1 cellular context compared by ENCODE assay signal in the genomic region with DNA sequence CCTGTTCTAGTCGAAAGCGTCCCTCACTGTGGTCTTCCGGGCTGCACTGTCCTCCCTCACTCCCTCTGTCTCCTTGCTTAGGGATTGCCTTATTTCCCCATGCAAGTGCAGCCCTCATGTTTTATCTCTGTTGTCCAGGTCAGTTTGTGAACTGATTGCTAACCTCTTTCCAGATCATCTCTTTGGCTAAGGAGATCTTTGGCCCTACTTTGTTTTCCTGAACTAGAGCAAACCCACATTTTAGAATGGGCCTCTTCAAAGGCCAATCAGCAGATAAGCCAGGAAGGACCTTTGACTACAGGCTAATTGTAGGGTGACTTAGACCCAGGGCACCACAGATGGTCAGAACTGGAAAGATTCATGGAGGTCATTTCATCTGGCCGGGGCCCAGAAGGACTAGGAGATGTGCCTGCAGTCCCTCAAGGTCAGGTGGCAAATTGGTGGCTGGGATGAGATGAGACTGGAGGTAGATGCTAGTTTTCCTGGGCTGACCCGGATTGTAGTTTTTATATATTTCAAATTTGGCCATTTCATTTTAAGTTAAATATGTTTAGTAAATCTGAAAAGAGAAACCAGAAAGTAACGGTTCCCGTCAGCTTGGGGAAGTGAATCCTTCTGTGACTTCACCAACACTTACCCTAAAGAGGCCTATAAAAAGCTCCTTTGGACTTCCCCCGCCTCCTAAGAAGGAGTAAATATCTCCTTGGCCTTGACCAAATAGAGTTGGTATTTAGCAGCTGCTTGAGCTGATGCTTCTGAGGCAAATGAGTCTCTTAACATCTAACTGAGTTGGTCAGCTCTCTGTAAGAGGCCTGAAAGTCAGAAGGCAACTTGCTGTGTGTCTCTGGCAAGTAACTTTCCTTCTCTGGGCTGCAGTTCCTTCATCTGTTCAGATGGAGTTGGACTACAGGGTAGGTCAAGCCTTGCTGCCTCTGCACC.
TF ChIP-seq lines count a peak whose summit lies in the region.

No MANE protein-coding gene starts in this region.

TF ChIP-seq in HepG2, 621 proteins besides CTCF, POLR2A, EP300 and RAD21 (continued from another document and continues in another):
- TF ChIP-seq, protein P1, sequence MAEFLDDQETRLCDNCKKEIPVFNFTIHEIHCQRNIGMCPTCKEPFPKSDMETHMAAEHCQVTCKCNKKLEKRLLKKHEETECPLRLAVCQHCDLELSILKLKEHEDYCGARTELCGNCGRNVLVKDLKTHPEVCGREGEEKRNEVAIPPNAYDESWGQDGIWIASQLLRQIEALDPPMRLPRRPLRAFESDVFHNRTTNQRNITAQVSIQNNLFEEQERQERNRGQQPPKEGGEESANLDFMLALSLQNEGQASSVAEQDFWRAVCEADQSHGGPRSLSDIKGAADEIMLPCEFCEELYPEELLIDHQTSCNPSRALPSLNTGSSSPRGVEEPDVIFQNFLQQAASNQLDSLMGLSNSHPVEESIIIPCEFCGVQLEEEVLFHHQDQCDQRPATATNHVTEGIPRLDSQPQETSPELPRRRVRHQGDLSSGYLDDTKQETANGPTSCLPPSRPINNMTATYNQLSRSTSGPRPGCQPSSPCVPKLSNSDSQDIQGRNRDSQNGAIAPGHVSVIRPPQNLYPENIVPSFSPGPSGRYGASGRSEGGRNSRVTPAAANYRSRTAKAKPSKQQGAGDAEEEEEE (CRISPR knock-in tag; IDR thresholded peaks at IDR 0.05; ENCODE audit: borderline replicate concordance) = no peak
- TF ChIP-seq, protein P2, sequence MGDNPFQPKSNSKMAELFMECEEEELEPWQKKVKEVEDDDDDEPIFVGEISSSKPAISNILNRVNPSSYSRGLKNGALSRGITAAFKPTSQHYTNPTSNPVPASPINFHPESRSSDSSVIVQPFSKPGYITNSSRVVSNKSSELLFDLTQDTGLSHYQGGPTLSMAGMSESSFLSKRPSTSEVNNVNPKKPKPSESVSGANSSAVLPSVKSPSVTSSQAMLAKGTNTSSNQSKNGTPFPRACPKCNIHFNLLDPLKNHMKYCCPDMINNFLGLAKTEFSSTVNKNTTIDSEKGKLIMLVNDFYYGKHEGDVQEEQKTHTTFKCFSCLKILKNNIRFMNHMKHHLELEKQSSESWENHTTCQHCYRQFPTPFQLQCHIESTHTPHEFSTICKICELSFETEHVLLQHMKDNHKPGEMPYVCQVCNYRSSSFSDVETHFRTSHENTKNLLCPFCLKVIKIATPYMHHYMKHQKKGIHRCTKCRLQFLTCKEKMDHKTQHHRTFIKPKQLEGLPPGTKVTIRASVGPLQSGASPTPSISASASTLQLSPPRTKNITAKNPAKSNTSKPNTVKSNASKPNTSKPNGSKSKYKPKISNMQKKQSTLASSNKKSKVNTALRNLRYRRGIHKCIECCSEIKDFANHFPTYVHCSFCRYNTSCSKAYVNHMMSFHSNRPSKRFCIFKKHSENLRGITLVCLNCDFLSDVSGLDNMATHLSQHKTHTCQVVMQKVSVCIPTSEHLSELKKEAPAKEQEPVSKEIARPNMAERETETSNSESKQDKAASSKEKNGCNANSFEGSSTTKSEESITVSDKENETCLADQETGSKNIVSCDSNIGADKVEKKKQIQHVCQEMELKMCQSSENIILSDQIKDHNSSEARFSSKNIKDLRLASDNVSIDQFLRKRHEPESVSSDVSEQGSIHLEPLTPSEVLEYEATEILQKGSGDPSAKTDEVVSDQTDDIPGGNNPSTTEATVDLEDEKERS (CRISPR knock-in tag; IDR thresholded peaks at IDR 0.05) = no peak
- TF ChIP-seq ZNF234 (CRISPR knock-in tag; conservative IDR thresholded peaks at IDR 0.05) (no peak), ZNF530 (CRISPR knock-in tag; IDR thresholded peaks at IDR 0.05; ENCODE audit: low read depth) (no peak)
- TF ChIP-seq, protein P3, sequence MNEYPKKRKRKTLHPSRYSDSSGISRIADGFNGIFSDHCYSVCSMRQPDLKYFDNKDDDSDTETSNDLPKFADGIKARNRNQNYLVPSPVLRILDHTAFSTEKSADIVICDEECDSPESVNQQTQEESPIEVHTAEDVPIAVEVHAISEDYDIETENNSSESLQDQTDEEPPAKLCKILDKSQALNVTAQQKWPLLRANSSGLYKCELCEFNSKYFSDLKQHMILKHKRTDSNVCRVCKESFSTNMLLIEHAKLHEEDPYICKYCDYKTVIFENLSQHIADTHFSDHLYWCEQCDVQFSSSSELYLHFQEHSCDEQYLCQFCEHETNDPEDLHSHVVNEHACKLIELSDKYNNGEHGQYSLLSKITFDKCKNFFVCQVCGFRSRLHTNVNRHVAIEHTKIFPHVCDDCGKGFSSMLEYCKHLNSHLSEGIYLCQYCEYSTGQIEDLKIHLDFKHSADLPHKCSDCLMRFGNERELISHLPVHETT (CRISPR knock-in tag; conservative IDR thresholded peaks at IDR 0.05) = 0 out of 2 replicates have a peak, but pooled peaks have one; percentile 19
- TF ChIP-seq, protein P4, sequence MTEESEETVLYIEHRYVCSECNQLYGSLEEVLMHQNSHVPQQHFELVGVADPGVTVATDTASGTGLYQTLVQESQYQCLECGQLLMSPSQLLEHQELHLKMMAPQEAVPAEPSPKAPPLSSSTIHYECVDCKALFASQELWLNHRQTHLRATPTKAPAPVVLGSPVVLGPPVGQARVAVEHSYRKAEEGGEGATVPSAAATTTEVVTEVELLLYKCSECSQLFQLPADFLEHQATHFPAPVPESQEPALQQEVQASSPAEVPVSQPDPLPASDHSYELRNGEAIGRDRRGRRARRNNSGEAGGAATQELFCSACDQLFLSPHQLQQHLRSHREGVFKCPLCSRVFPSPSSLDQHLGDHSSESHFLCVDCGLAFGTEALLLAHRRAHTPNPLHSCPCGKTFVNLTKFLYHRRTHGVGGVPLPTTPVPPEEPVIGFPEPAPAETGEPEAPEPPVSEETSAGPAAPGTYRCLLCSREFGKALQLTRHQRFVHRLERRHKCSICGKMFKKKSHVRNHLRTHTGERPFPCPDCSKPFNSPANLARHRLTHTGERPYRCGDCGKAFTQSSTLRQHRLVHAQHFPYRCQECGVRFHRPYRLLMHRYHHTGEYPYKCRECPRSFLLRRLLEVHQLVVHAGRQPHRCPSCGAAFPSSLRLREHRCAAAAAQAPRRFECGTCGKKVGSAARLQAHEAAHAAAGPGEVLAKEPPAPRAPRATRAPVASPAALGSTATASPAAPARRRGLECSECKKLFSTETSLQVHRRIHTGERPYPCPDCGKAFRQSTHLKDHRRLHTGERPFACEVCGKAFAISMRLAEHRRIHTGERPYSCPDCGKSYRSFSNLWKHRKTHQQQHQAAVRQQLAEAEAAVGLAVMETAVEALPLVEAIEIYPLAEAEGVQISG (CRISPR knock-in tag; IDR thresholded peaks at IDR 0.05) = peak; percentile 65
- TF ChIP-seq, protein P5, sequence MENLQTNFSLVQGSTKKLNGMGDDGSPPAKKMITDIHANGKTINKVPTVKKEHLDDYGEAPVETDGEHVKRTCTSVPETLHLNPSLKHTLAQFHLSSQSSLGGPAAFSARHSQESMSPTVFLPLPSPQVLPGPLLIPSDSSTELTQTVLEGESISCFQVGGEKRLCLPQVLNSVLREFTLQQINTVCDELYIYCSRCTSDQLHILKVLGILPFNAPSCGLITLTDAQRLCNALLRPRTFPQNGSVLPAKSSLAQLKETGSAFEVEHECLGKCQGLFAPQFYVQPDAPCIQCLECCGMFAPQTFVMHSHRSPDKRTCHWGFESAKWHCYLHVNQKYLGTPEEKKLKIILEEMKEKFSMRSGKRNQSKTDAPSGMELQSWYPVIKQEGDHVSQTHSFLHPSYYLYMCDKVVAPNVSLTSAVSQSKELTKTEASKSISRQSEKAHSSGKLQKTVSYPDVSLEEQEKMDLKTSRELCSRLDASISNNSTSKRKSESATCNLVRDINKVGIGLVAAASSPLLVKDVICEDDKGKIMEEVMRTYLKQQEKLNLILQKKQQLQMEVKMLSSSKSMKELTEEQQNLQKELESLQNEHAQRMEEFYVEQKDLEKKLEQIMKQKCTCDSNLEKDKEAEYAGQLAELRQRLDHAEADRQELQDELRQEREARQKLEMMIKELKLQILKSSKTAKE (CRISPR knock-in tag; IDR thresholded peaks at IDR 0.05; ENCODE audit: borderline replicate concordance) = no peak
- TF ChIP-seq, protein P6, sequence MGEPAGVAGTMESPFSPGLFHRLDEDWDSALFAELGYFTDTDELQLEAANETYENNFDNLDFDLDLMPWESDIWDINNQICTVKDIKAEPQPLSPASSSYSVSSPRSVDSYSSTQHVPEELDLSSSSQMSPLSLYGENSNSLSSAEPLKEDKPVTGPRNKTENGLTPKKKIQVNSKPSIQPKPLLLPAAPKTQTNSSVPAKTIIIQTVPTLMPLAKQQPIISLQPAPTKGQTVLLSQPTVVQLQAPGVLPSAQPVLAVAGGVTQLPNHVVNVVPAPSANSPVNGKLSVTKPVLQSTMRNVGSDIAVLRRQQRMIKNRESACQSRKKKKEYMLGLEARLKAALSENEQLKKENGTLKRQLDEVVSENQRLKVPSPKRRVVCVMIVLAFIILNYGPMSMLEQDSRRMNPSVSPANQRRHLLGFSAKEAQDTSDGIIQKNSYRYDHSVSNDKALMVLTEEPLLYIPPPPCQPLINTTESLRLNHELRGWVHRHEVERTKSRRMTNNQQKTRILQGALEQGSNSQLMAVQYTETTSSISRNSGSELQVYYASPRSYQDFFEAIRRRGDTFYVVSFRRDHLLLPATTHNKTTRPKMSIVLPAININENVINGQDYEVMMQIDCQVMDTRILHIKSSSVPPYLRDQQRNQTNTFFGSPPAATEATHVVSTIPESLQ (CRISPR knock-in tag; conservative IDR thresholded peaks at IDR 0.05) = no peak
- TF ChIP-seq, protein P7, sequence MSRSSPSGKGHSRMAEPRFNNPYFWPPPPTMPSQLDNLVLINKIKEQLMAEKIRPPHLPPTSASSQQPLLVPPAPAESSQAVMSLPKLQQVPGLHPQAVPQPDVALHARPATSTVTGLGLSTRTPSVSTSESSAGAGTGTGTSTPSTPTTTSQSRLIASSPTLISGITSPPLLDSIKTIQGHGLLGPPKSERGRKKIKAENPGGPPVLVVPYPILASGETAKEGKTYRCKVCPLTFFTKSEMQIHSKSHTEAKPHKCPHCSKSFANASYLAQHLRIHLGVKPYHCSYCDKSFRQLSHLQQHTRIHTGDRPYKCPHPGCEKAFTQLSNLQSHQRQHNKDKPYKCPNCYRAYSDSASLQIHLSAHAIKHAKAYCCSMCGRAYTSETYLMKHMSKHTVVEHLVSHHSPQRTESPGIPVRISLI (CRISPR knock-in tag; IDR thresholded peaks at IDR 0.05; ENCODE audit: borderline replicate concordance) = peak; percentile 66; the same call in 1 of the 2 replicates
- TF ChIP-seq, protein P8, sequence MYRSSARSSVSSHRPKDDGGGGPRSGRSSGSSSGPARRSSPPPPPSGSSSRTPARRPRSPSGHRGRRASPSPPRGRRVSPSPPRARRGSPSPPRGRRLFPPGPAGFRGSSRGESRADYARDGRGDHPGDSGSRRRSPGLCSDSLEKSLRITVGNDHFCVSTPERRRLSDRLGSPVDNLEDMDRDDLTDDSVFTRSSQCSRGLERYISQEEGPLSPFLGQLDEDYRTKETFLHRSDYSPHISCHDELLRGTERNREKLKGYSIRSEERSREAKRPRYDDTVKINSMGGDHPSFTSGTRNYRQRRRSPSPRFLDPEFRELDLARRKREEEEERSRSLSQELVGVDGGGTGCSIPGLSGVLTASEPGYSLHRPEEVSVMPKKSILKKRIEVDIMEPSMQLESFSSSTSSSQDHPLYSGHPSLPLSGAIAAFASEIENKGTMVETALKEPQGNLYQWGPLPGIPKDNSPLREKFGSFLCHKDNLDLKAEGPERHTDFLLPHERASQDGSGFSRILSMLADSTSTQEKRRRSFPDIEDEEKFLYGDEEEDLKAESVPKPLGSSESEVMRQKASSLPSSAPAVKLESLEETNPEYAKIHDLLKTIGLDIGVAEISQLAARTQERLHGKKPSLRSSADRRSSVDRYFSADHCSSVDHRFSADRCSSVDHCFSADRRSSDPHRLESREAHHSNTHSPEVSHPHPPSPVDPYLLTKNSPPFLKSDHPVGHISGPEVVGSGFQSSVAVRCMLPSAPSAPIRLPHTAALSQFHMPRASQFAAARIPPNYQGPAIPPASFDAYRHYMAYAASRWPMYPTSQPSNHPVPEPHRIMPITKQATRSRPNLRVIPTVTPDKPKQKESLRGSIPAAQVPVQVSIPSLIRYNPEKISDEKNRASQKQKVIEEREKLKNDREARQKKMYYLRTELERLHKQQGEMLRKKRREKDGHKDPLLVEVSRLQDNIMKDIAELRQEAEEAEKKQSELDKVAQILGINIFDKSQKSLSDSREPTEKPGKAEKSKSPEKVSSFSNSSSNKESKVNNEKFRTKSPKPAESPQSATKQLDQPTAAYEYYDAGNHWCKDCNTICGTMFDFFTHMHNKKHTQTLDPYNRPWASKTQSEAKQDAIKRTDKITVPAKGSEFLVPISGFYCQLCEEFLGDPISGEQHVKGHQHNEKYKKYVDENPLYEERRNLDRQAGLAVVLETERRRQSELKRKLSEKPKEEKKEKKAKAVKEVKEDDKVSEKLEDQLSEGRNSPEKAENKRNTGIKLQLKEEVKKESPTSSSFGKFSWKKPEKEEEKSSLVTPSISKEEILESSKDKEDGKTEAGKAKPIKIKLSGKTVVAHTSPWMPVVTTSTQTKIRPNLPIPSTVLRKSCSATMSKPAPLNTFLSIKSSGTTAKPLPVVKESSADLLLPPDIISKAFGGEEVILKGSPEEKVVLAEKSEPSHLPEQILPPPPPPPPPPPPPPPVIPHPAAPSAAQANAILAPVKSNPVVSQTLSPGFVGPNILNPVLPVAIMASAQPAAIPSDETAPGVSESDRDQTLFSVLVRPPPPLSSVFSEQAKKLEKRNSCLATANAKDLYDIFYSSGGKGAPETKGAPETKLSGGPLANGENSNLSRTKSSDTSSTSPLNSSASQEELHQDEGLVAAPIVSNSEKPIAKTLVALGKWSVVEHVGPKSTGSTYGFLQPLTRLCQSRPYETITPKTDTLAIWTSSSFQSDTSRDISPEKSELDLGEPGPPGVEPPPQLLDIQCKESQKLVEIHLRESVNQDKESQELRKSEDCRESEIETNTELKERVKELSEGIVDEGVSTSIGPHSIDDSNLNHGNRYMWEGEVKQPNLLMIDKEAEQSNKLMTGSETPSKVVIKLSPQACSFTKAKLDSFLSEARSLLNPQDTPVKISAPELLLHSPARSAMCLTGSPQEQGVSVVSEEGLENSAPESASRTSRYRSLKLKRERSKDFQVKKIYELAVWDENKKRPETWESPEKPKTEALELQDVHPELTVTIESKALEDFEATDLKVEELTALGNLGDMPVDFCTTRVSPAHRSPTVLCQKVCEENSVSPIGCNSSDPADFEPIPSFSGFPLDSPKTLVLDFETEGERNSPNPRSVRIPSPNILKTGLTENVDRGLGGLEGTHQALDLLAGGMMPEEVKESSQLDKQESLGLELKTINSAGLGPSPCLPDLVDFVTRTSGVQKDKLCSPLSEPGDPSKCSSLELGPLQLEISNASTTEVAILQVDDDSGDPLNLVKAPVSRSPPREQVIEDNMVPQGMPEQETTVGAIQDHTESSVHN (CRISPR knock-in tag; IDR thresholded peaks at IDR 0.05) = no peak
